Comparison of ENCODE assay signal across 1 cellular context in the genomic region with DNA sequence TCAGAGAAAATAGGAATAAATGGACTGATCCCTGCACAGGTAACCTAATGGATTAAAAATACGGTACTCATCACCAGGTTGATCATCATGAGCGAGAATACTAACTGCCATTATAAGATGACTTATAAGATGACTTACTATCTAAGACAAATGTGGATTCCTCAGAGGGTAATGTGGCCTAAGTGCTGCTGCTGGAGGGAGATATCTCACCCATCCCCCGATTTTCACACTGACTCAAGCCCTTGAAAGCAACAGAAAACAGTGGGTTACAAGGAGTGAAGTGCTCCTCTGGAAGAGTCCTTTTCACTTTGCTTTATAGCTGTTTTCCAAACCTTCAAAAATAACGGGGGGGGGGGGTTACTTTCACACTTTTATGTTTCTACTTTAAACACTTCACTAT.
TF ChIP-seq lines count a peak whose summit lies in the region.

No MANE protein-coding gene starts in this region.

TF ChIP-seq in H1, 55 proteins besides CTCF, POLR2A, EP300 and RAD21 (continued from another document):
- TF ChIP-seq POU5F1 (IDR thresholded peaks at IDR 0.05; ENCODE audit: low read depth, low read length) (no peak), SUZ12 (IDR thresholded peaks at IDR 0.05; ENCODE audit: low read length) (no peak), GTF2F1 (IDR thresholded peaks at IDR 0.05; ENCODE audit: borderline replicate concordance, low read depth, low read length) (no peak), RNF2 (IDR thresholded peaks at IDR 0.05; ENCODE audit: borderline replicate concordance, low read depth, low read length, missing control alignments, poor library complexity, severe bottlenecking) (no peak), NANOG (IDR thresholded peaks at IDR 0.05; ENCODE audit: insufficient read depth, low read depth, low read length, poor library complexity, severe bottlenecking) (no peak), CBX5 (IDR thresholded peaks at IDR 0.05; ENCODE audit: low read depth, low read length) (no peak), RXRA (IDR thresholded peaks at IDR 0.05; ENCODE audit: insufficient read depth, low read depth, low read length) (no peak), SIX5 (IDR thresholded peaks at IDR 0.05; ENCODE audit: low read depth, low read length) (no peak), BRCA1 (IDR thresholded peaks at IDR 0.05; ENCODE audit: low read depth, low read length) (no peak), RBBP5 (IDR thresholded peaks at IDR 0.05; ENCODE audit: borderline replicate concordance, low read depth, low read length) (no peak), KDM1A (IDR thresholded peaks at IDR 0.05; ENCODE audit: borderline replicate concordance, low read length) (no peak), SRF (IDR thresholded peaks at IDR 0.05; ENCODE audit: low read depth, low read length) (no peak), YY1 (IDR thresholded peaks at IDR 0.05; ENCODE audit: low read depth, low read length) (no peak), JUN (IDR thresholded peaks at IDR 0.05; ENCODE audit: low read depth, low read length) (no peak), POLR2AphosphoS5 (IDR thresholded peaks at IDR 0.05; ENCODE audit: low read depth, low read length) (no peak), EGR1 (IDR thresholded peaks at IDR 0.05; ENCODE audit: borderline replicate concordance, low read depth, low read length) (no peak), SP1 (IDR thresholded peaks at IDR 0.05; ENCODE audit: low read depth, low read length) (no peak), SP4 (IDR thresholded peaks at IDR 0.05; ENCODE audit: low read length) (no peak)
- TF ChIP-seq, protein P1, sequence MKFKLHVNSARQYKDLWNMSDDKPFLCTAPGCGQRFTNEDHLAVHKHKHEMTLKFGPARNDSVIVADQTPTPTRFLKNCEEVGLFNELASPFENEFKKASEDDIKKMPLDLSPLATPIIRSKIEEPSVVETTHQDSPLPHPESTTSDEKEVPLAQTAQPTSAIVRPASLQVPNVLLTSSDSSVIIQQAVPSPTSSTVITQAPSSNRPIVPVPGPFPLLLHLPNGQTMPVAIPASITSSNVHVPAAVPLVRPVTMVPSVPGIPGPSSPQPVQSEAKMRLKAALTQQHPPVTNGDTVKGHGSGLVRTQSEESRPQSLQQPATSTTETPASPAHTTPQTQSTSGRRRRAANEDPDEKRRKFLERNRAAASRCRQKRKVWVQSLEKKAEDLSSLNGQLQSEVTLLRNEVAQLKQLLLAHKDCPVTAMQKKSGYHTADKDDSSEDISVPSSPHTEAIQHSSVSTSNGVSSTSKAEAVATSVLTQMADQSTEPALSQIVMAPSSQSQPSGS (IDR thresholded peaks at IDR 0.05; ENCODE audit: low read length) = no peak
